7 cellular contexts compared by ENCODE assay signal in genomic region chr7:954330-955238, GRCh38. TPM values are rescaled to one million over a fixed set of nuclear protein-coding genes. Genes with fewer than 3 reads are reported as not detected.
A peak's percentile ranks its signal among the peaks of the same experiment; 100 is the strongest.
DNase-seq lines count a peak whose midpoint lies in the region; ATAC-seq and TF ChIP-seq lines count a peak whose summit lies in the region.

Gene ADAP1, minus strand, starts transcription at chr7:954680. Its CDS starts 203 bp downstream, at chr7:954477.

- peak within 1 kb of the TSS; percentile 91 for H3K4me2 ChIP-seq in smooth muscle cell

- peaks cover 30% of the 10 kb centered on the region for H3K27me3 ChIP-seq in smooth muscle cell (ENCODE audit: low read depth)

- no peak within 1 kb of the TSS for H2AFZ ChIP-seq in smooth muscle cell (ENCODE audit: low read depth)

- H3K4me3 ChIP-seq in smooth muscle cell = peak within 1 kb of the TSS; percentile 54

- no peaks in the 10 kb centered on the region for H3F3A ChIP-seq in smooth muscle cell (ENCODE audit: low read depth)

- no peak within 1 kb of the TSS for H3K9ac ChIP-seq in smooth muscle cell (ENCODE audit: low read depth)

- peak; percentile 12 for DNase-seq in T follicular helper cell (ENCODE audit: low read depth)
- DNase-seq in astrocyte of the hippocampus (ENCODE audit: low read depth, low spot score) = peak; percentile 73
- DNase-seq in iris pigment epithelial cell (ENCODE audit: low read depth) = peak; percentile 55
- no peak for DNase-seq in smooth muscle cell (lab: John Stamatoyannopoulos, UW; ENCODE audit: unreplicated experiment)
- DNase-seq in DMS79 treated with DMSO at 0.1 percent for 48 hours (lab: John Stamatoyannopoulos, UW) = no peak

- WGBS in smooth muscle cell (ENCODE audit: low lambda C conversion rate) = 8% methylated on average over 46 of the region's 115 CpGs

- no peaks in the 10 kb centered on the region for H3K79me2 ChIP-seq in smooth muscle cell (ENCODE audit: low read depth)

- no peaks in the 10 kb centered on the region for H3K36me3 ChIP-seq in smooth muscle cell (ENCODE audit: low read depth)

- ATAC-seq in HG02981 (IDR thresholded peaks at IDR 0.05; ENCODE audit: unreplicated experiment) = peak; percentile 52

- H4K20me1 ChIP-seq in smooth muscle cell (ENCODE audit: low read depth) = peaks cover 20% of the 10 kb centered on the region

- TF ChIP-seq POLR2A in GM15510 (IDR thresholded peaks at IDR 0.05; ENCODE audit: borderline replicate concordance, extremely low read depth, insufficient read length) = peak; percentile 48

- H3K9me3 ChIP-seq in smooth muscle cell (replicated peaks; ENCODE audit: low read depth) = no peaks in the 10 kb centered on the region

- TF ChIP-seq CTCF in smooth muscle cell (IDR thresholded peaks at IDR 0.05; ENCODE audit: borderline replicate concordance, insufficient read depth, poor library complexity, severe bottlenecking) = peak; percentile 4

- H3K27ac ChIP-seq in smooth muscle cell (ENCODE audit: low read depth) = no peak within 1 kb of the TSS

- no peaks in the 10 kb centered on the region for H3K4me1 ChIP-seq in smooth muscle cell (ENCODE audit: low read depth)

RNA-seq across cellular contexts. Expression of gene ADAP1, which starts in this region (rescaled TPM):
- 2.0 and 3.0 TPM in 2 replicates for total RNA-seq in smooth muscle cell
- polyA plus RNA-seq in smooth muscle cell = 1.3 and 2.4 TPM in 2 replicates

Comparison
In these comparisons a context has a peak if more than half of its experiments do, and no peak if none do; other contexts are left out.
1. DNase-seq: peak in T follicular helper cell (single experiment), astrocyte of the hippocampus (single experiment) and iris pigment epithelial cell (single experiment); none in smooth muscle cell (single experiment) and DMS79 treated with DMSO at 0.1 percent for 48 hours (single experiment).